In the genomic region with DNA sequence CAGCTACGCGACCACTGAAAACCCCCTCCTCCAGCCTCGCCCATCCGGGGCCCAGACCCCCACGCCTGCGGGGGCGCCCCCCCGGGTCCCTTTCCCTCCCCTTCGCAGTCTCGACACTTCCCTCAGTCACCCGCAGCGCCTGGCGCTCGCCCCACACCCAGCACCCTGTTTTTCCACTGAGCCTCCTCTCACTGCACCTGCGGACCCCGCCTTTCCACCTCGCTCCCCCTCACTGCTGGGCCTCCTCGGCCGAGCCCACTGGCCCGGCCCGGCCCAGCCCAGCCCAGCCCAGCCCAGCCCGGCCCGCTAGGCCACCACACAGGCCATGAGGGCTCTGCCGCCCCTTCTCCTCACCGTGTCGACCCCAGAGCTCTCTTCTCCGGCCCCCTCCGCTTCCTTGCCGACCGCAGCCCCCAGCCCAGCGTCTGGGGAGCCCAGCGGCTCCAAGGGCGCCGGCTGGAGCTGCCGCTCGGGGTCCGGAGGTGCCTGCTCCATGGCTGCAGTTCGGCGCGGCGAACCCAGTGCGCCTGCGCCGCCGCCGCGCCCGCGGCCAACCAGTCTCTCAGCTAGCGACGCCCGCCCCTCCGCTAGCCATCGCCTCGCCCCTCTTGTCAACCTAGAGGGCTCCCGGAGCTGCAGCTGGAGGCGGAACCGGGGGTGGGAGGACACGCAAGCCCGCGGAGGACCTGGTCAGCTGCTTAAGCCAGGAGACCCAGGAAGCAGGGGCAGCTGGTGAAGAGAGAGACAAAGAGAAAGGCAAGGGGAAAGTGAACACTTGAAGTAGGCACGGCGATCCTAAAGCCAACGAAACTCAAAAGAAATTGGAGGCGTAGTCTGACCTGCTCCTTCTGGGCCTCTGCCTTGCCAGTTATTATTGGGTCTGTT, we compare ENCODE assay signal across 8 cellular contexts. TPM values are rescaled to one million over a fixed set of nuclear protein-coding genes. Genes with fewer than 3 reads are reported as not detected.
A peak's percentile ranks its signal among the peaks of the same experiment; 100 is the strongest.
DNase-seq lines count a peak whose midpoint lies in the region; ATAC-seq and TF ChIP-seq lines count a peak whose summit lies in the region.

A gene (minus strand): TSS at position 525 of the 885 bp plus-strand sequence. CDS start 30 bp downstream, at position 495.

- peak; percentile 93 to 96 for DNase-seq in Caco-2
- DNase-seq in HUDEP-2 (lab: John Stamatoyannopoulos, UW; ENCODE audit: unreplicated experiment in 76 of 76): peak in 75 of 76 experiments; percentile 23 to 89 (median 82)
- peak; percentile 84 for DNase-seq in NOMO-1 treated with dmso at 0.1 percent for 144 hours (lab: John Stamatoyannopoulos, UW; ENCODE audit: unreplicated experiment)
- DNase-seq in activated CD8-positive, alpha-beta memory T cell treated with anti-CD3 and anti-CD28 coated beads, Interleukin-2, amount 10 ng/mL, durations not matched to agents 7 days and 5 days: peak; percentile 94
- DNase-seq in mesendoderm: peak; percentile 95
- DNase-seq in stimulated activated CD8-positive, alpha-beta memory T cell treated with anti-CD3 and anti-CD28 coated beads, Interleukin-12 subunit alpha, Interleukin-12 subunit beta, amount 100 ng/mL, for 4 hours (ENCODE audit: low read depth): peak; percentile 79

- peaks cover 1% of the 10 kb centered on the region for H3K79me1 ChIP-seq in mesendoderm (ENCODE audit: low read length)

- ATAC-seq in GM21390 (IDR thresholded peaks at IDR 0.05; ENCODE audit: unreplicated experiment): peak; percentile 89
- ATAC-seq in activated CD8-positive, alpha-beta memory T cell treated with anti-CD3 and anti-CD28 coated beads, Interleukin-2, amount 10 ng/mL, durations not matched to agents 7 days and 5 days: peak; percentile 98

- H3K18ac ChIP-seq in mesendoderm (ENCODE audit: low read length): peak within 1 kb of the TSS; percentile 64

- no peaks in the 10 kb centered on the region for H3K9me3 ChIP-seq in Caco-2
- H3K9me3 ChIP-seq in endocrine pancreas (ENCODE audit: control insufficient read depth, low read length): no peaks in the 10 kb centered on the region

- no peak within 1 kb of the TSS for H3K27ac ChIP-seq in mesendoderm (ENCODE audit: low read depth, low read length)

- peaks cover 30% of the 10 kb centered on the region for H3K36me3 Mint-ChIP-seq in Caco-2 (ENCODE audit: insufficient read depth, unreplicated experiment)
- peaks cover 13% of the 10 kb centered on the region for H3K36me3 Mint-ChIP-seq in activated CD8-positive, alpha-beta memory T cell treated with anti-CD3 and anti-CD28 coated beads, Interleukin-2, amount 10 ng/mL, durations not matched to agents 7 days and 5 days

- peaks cover 7% of the 10 kb centered on the region for H3K4me1 Mint-ChIP-seq in Caco-2 (ENCODE audit: low read depth, unreplicated experiment)
- H3K4me1 Mint-ChIP-seq in activated CD8-positive, alpha-beta memory T cell treated with anti-CD3 and anti-CD28 coated beads, Interleukin-2, amount 10 ng/mL, durations not matched to agents 7 days and 5 days: peaks cover 40% of the 10 kb centered on the region

- H3K27me3 Mint-ChIP-seq in Caco-2 (ENCODE audit: insufficient read depth, unreplicated experiment): no peaks in the 10 kb centered on the region
- H3K27me3 Mint-ChIP-seq in activated CD8-positive, alpha-beta memory T cell treated with anti-CD3 and anti-CD28 coated beads, Interleukin-2, amount 10 ng/mL, durations not matched to agents 7 days and 5 days: no peaks in the 10 kb centered on the region

- H3K36me3 ChIP-seq in Caco-2 (ENCODE audit: control insufficient read depth, insufficient read depth, low read length) (no peaks in the 10 kb centered on the region), endocrine pancreas (ENCODE audit: control insufficient read depth, insufficient read depth, low read length) (no peaks in the 10 kb centered on the region), mesendoderm (ENCODE audit: control insufficient read depth, insufficient read depth, low read length) (no peaks in the 10 kb centered on the region)

- peak within 1 kb of the TSS; percentile 96 for H3K56ac ChIP-seq in mesendoderm (ENCODE audit: low read length)

- peak within 1 kb of the TSS; percentile 98 for H3K9ac ChIP-seq in endocrine pancreas (ENCODE audit: control insufficient read depth, insufficient read depth, low read length)
- peak within 1 kb of the TSS; percentile 92 for H3K9ac ChIP-seq in mesendoderm (ENCODE audit: low read length)

- H2BK15ac ChIP-seq in mesendoderm (replicated peaks; ENCODE audit: low read depth): no peak within 1 kb of the TSS

- H3K79me2 ChIP-seq in mesendoderm (ENCODE audit: control insufficient read depth, insufficient read depth, low read length): peaks cover 8% of the 10 kb centered on the region

- WGBS in mesendoderm (ENCODE audit: extremely low coverage, insufficient coverage, low lambda C conversion rate): no CpG with 5 or more reads among the region's 65 CpGs

- H4K5ac ChIP-seq in mesendoderm (ENCODE audit: low read length): peak within 1 kb of the TSS; percentile 56

- POLR2A ChIA-PET in Caco-2 (lab: Charles Lee): interaction anchor here (0.6 to 1.8 kb wide), 5 partner anchors 13 to 144 kb away, joined by 3 to 10 read pairs (median 6); a partner anchor contains a TSS

- no peak within 1 kb of the TSS for H3K23ac ChIP-seq in mesendoderm (ENCODE audit: low read length)

- H3K4me3 ChIP-seq in Caco-2 (ENCODE audit: low read depth, low read length): peak within 1 kb of the TSS; percentile 69
- H3K4me3 ChIP-seq in endocrine pancreas (ENCODE audit: control insufficient read depth, insufficient read depth, low read length): peak within 1 kb of the TSS; percentile 90
- peak within 1 kb of the TSS; percentile 59 for H3K4me3 ChIP-seq in mesendoderm (ENCODE audit: low read length)

- H3K4me1 ChIP-seq in Caco-2: no peaks in the 10 kb centered on the region
- H3K4me1 ChIP-seq in endocrine pancreas (ENCODE audit: control insufficient read depth, insufficient read depth, low read length): no peaks in the 10 kb centered on the region
- no peaks in the 10 kb centered on the region for H3K4me1 ChIP-seq in mesendoderm (ENCODE audit: control insufficient read depth, low read depth, low read length)

- H3K27me3 ChIP-seq in Caco-2 (replicated peaks; ENCODE audit: control insufficient read depth, insufficient read depth, low read length) (no peaks in the 10 kb centered on the region), endocrine pancreas (ENCODE audit: control insufficient read depth, insufficient read depth, low read length) (no peaks in the 10 kb centered on the region), mesendoderm (ENCODE audit: insufficient read depth, low read length, poor library complexity) (no peaks in the 10 kb centered on the region)

- no peak for TF ChIP-seq CTCF in Caco-2 (IDR thresholded peaks at IDR 0.05; ENCODE audit: insufficient read depth in 1 of 2, low read depth in 1 of 2, low read length in 1 of 2, severe bottlenecking in 1 of 2, unreplicated experiment in 1 of 2)

- no peak within 1 kb of the TSS for H2BK120ac ChIP-seq in mesendoderm (ENCODE audit: low read depth, low read length)

- BruUV-seq in Caco-2 (replicated peaks; lab: Mats Ljungman, UMichigan): no TSS peak

- no peak within 1 kb of the TSS for H2AK5ac ChIP-seq in mesendoderm (ENCODE audit: low read length)

- H3K4ac ChIP-seq in mesendoderm (ENCODE audit: low read depth, low read length): no peak within 1 kb of the TSS

- peak within 1 kb of the TSS; percentile 92 for H3K4me3 Mint-ChIP-seq in Caco-2 (ENCODE audit: unreplicated experiment)
- peak within 1 kb of the TSS; percentile 93 for H3K4me3 Mint-ChIP-seq in activated CD8-positive, alpha-beta memory T cell treated with anti-CD3 and anti-CD28 coated beads, Interleukin-2, amount 10 ng/mL, durations not matched to agents 7 days and 5 days

- peak within 1 kb of the TSS; percentile 85 for H3K4me2 ChIP-seq in mesendoderm (ENCODE audit: low read length)

- H2BK5ac ChIP-seq in mesendoderm (ENCODE audit: low read length): no peak within 1 kb of the TSS

- intact Hi-C loops in Caco-2 (cut with micrococcal nuclease; ENCODE audit: unreplicated experiment): no loop called here

- H4K8ac ChIP-seq in mesendoderm (ENCODE audit: low read depth, low read length): peak within 1 kb of the TSS; percentile 58

- CTCF ChIA-PET in Caco-2 (lab: Charles Lee): interaction anchor here (0.5 to 1.1 kb wide), 6 partner anchors 16 to 1009 kb away, joined by 3 to 7 read pairs (median 5); no protein-coding TSS in a partner anchor
- CTCF ChIA-PET in activated CD8-positive, alpha-beta memory T cell treated with anti-CD3 and anti-CD28 coated beads, Interleukin-2, amount 10 ng/mL, durations not matched to agents 7 days and 5 days (lab: Charles Lee): interaction anchor here (0.7 to 2.2 kb wide), 6 partner anchors 12 to 209 kb away, joined by 3 to 9 read pairs (median 4); no protein-coding TSS in a partner anchor

- H3K9me3 Mint-ChIP-seq in Caco-2 (ENCODE audit: unreplicated experiment): no peaks in the 10 kb centered on the region
- no peaks in the 10 kb centered on the region for H3K9me3 Mint-ChIP-seq in activated CD8-positive, alpha-beta memory T cell treated with anti-CD3 and anti-CD28 coated beads, Interleukin-2, amount 10 ng/mL, durations not matched to agents 7 days and 5 days (ENCODE audit: low read depth)

- peak within 1 kb of the TSS; percentile 91 for H3K27ac Mint-ChIP-seq in Caco-2 (ENCODE audit: unreplicated experiment)
- peak within 1 kb of the TSS; percentile 87 for H3K27ac Mint-ChIP-seq in activated CD8-positive, alpha-beta memory T cell treated with anti-CD3 and anti-CD28 coated beads, Interleukin-2, amount 10 ng/mL, durations not matched to agents 7 days and 5 days

RNA-seq across cellular contexts. Expression of the gene that starts here (rescaled TPM):
- total RNA-seq in Caco-2 (2022): 54.6 and 59.0 TPM in 2 replicates
- total RNA-seq in activated CD8-positive, alpha-beta memory T cell treated with anti-CD3 and anti-CD28 coated beads, Interleukin-2, amount 10 ng/mL, durations not matched to agents 7 days and 5 days: 10 to 100 TPM; 33.0 to 37.9 TPM
- 17.5 TPM for polyA plus RNA-seq in mesendoderm (2013, experiment 1 of 2)
- 18.0 TPM for polyA plus RNA-seq in mesendoderm (2013, experiment 2 of 2)
